8 cellular contexts compared by ENCODE assay signal in genomic region chr12:51025748-51026654, GRCh38. TPM values are rescaled to one million over a fixed set of nuclear protein-coding genes. Genes with fewer than 3 reads are reported as not detected.
DNase-seq lines count a peak whose midpoint lies in the region; ATAC-seq and TF ChIP-seq lines count a peak whose summit lies in the region.

Gene SLC11A2, minus strand, starts transcription at chr12:51026384. Its CDS starts 15,656 bp downstream, at chr12:51010728.

- H3K14ac ChIP-seq in IMR-90 (replicated peaks; ENCODE audit: low read depth, low read length), result peak within 1 kb of the TSS; percentile 88

- H2AK5ac ChIP-seq in IMR-90 (ENCODE audit: low read depth, low read length), result peak within 1 kb of the TSS; percentile 68

- WGBS in IMR-90 (ENCODE audit: extremely low coverage in 2 of 2, insufficient read length in 1 of 2), 2 experiments, result 0% methylated on average over 51 of the region's 79 CpGs; no CpG with 5 or more reads in 1 of the 2 experiments

- peak within 1 kb of the TSS; percentile 95 for H3K4ac ChIP-seq in IMR-90 (ENCODE audit: low read depth, low read length)

- peak within 1 kb of the TSS; percentile 86 for H2BK5ac ChIP-seq in IMR-90 (ENCODE audit: low read depth, low read length, poor library complexity, severe bottlenecking)

- H4K5ac ChIP-seq in IMR-90 (ENCODE audit: low read depth, low read length), result peak within 1 kb of the TSS; percentile 95

- H3K4me3 ChIP-seq in IMR-90 (ENCODE audit: insufficient read depth, low read depth, low read length) (peak within 1 kb of the TSS; percentile 76), OCI-LY7 (ENCODE audit: low read depth, low read length, poor library complexity, severe bottlenecking) (peak within 1 kb of the TSS; percentile 90)

- peak within 1 kb of the TSS; percentile 85 for H2AK9ac ChIP-seq in IMR-90 (replicated peaks; ENCODE audit: low read depth, low read length, poor library complexity)

- H4K8ac ChIP-seq in IMR-90 (ENCODE audit: low read depth in 2 of 2, low read length in 2 of 2), result peak within 1 kb of the TSS; percentile 79 to 99

- 0 out of 2 replicates have a peak, but pooled peaks have one; percentile 1 for TF ChIP-seq RAD21 in IMR-90 (IDR thresholded peaks at IDR 0.05; ENCODE audit: low read length)

- CTCF ChIA-PET in IMR-90 (lab: Yijun Ruan, JAX), result interaction anchor here (0.6 to 1.5 kb wide), 2 partner anchors 17 to 265 kb away, joined by 3 to 4 read pairs; no protein-coding TSS in a partner anchor
- CTCF ChIA-PET in OCI-LY7 (lab: Charles Lee; ENCODE audit: unreplicated experiment), result interaction anchor here (1.4 kb wide), 1 partner anchor 192 kb away, joined by 4 read pairs; the partner anchor contains the start of gene POU6F1

- ATAC-seq in GM21528 (IDR thresholded peaks at IDR 0.05; ENCODE audit: low FRiP score, unreplicated experiment), result peak; percentile 91
- peak; percentile 93 for ATAC-seq in IMR-90 (ENCODE audit: low read depth)

- peak within 1 kb of the TSS; percentile 72 for H4K91ac ChIP-seq in IMR-90 (ENCODE audit: insufficient read depth, low read depth, low read length)

- H2BK20ac ChIP-seq in IMR-90 (ENCODE audit: low read depth, low read length), result peak within 1 kb of the TSS; percentile 75

- POLR2A ChIA-PET in IMR-90 (lab: Charles Lee; ENCODE audit: unreplicated experiment), result interaction anchor here (0.6 kb wide), 2 partner anchors 445 to 1449 kb away, joined by 4 to 5 read pairs; no protein-coding TSS in a partner anchor
- POLR2A ChIA-PET in OCI-LY7 (lab: Charles Lee), result interaction anchor here (0.6 to 1.8 kb wide), 13 partner anchors 9 to 261 kb away, joined by 3 to 8 read pairs (median 3); no protein-coding TSS in a partner anchor

- TF ChIP-seq CTCF in IMR-90 (conservative IDR thresholded peaks at IDR 0.05; ENCODE audit: low read depth, low read length), result 0 out of 2 replicates have a peak, but pooled peaks have one; percentile 6
- TF ChIP-seq CTCF in OCI-LY7 (conservative IDR thresholded peaks at IDR 0.05; ENCODE audit: low read length), result no peak

- dilution Hi-C loops in IMR-90 (cut with HindIII; ENCODE audit: low sequenced_read_pairs, unreplicated experiment), result no loop called here

- peak within 1 kb of the TSS; percentile 99 for H2AFZ ChIP-seq in IMR-90 (replicated peaks; ENCODE audit: low read length, poor library complexity)
- H2AFZ ChIP-seq in OCI-LY7 (ENCODE audit: low read length), result peak within 1 kb of the TSS; percentile 79

- H3K56ac ChIP-seq in IMR-90 (ENCODE audit: extremely low read depth, insufficient read depth, low read length), result peak within 1 kb of the TSS; percentile 46

- peak within 1 kb of the TSS; percentile 84 for H2BK120ac ChIP-seq in IMR-90 (ENCODE audit: low read depth, low read length)

- peak within 1 kb of the TSS; percentile 85 for H3K23ac ChIP-seq in IMR-90 (ENCODE audit: low read depth, low read length)

- peak within 1 kb of the TSS; percentile 95 for H3K27ac ChIP-seq in IMR-90 (ENCODE audit: insufficient read depth, low read length)
- H3K27ac ChIP-seq in OCI-LY7 (ENCODE audit: low read depth, low read length, poor library complexity, severe bottlenecking), result peak within 1 kb of the TSS; percentile 33

- intact Hi-C loops in IMR-90 (cut with micrococcal nuclease), result loop anchor here (10.0 kb wide), 1 partner anchor 261 kb away; the partner anchor contains the start of gene ATF1
- intact Hi-C loops in OCI-LY7 (cut with micrococcal nuclease; ENCODE audit: unreplicated experiment), result loop anchor here (2.0 to 5.0 kb wide), 3 partner anchors 101 to 261 kb away; partner anchors contain the start of genes ATF1 and DAZAP2

- H3K79me1 ChIP-seq in IMR-90 (ENCODE audit: low read depth in 1 of 2, low read length in 2 of 2), result peaks cover 18 to 40% of the 10 kb centered on the region in 2 experiments

- peak within 1 kb of the TSS; percentile 92 for H3K18ac ChIP-seq in IMR-90 (ENCODE audit: low read depth, low read length)

- H2BK15ac ChIP-seq in IMR-90 (ENCODE audit: low read depth, low read length), result peak within 1 kb of the TSS; percentile 66; the same call in 1 of the 3 replicates

- H4K20me1 ChIP-seq in IMR-90 (ENCODE audit: insufficient read depth, low read length) (peaks cover 7% of the 10 kb centered on the region; the same call in 1 of the 2 replicates), OCI-LY7 (ENCODE audit: insufficient read depth, low read length) (0 out of 2 replicates have a peak, but pooled peaks cover 10% of the 10 kb centered on the region)

- 0 out of 2 replicates have a peak, but pooled peaks cover 2% of the 10 kb centered on the region for H3K9me1 ChIP-seq in IMR-90 (ENCODE audit: insufficient read depth, low read length)

- no peaks in the 10 kb centered on the region for H3K9me3 ChIP-seq in IMR-90 (ENCODE audit: control insufficient read depth, insufficient read depth, low read length)
- H3K9me3 ChIP-seq in OCI-LY7 (ENCODE audit: low read length), result no peaks in the 10 kb centered on the region

- H3K36me3 ChIP-seq in IMR-90 (ENCODE audit: control insufficient read depth, insufficient read depth, low read length), result no peaks in the 10 kb centered on the region
- peaks cover 4% of the 10 kb centered on the region; the same call in 1 of the 2 replicates for H3K36me3 ChIP-seq in OCI-LY7 (ENCODE audit: insufficient read depth, low read length)

- in situ Hi-C loops in IMR-90 (cut with MboI; ENCODE audit: low sequenced_read_pairs), result no loop called here

- peak within 1 kb of the TSS; percentile 86 for H3K9ac ChIP-seq in IMR-90 (ENCODE audit: low read depth, low read length)

- H3K4me1 ChIP-seq in IMR-90 (ENCODE audit: control insufficient read depth, insufficient read depth, low read length) (peaks cover 6% of the 10 kb centered on the region), OCI-LY7 (ENCODE audit: insufficient read depth, low read length, poor library complexity, severe bottlenecking) (peaks cover 40% of the 10 kb centered on the region)

- no peaks in the 10 kb centered on the region for H3K27me3 ChIP-seq in IMR-90 (ENCODE audit: control insufficient read depth, insufficient read depth, low read length)

- peaks cover 48% of the 10 kb centered on the region for H3K79me2 ChIP-seq in OCI-LY7 (ENCODE audit: insufficient read depth, low read depth, low read length)

- 0 out of 2 replicates have a peak, but pooled peaks have one; percentile 46 for TF ChIP-seq POLR2A in IMR-90 (IDR thresholded peaks at IDR 0.05; ENCODE audit: low read depth, low read length)

- no TSS peak for BruUV-seq in IMR-90 (replicated peaks; lab: Mats Ljungman, UMichigan)
- BruUV-seq in OCI-LY7 (replicated peaks; lab: Mats Ljungman, UMichigan), result no TSS peak

- DNase-seq in DMS 273 (lab: John Stamatoyannopoulos, UW; ENCODE audit: unreplicated experiment), result peak; percentile 97
- peak; percentile 90 for DNase-seq in IMR-90
- DNase-seq in OCI-LY7 (ENCODE audit: low spot score), result peak; percentile 94
- DNase-seq in activated T-cell treated with anti-CD3 and anti-CD28 coated beads for 1 hour (ENCODE audit: low read depth), result peak; percentile 82
- DNase-seq in epidermal melanocyte (ENCODE audit: insufficient read length, low spot score), result peak; percentile 85
- peak; percentile 95 for DNase-seq in middle frontal gyrus (ENCODE audit: extremely low spot score, low spot score)
- peak; percentile 81 for DNase-seq in stimulated activated CD8-positive, alpha-beta memory T cell treated with anti-CD3 and anti-CD28 coated beads, Interleukin-2, amount 100 ng/mL, for 1 hour (ENCODE audit: low read depth in 2 of 2)

- H3K4me2 ChIP-seq in IMR-90 (ENCODE audit: low read depth, low read length) (peak within 1 kb of the TSS; percentile 100), OCI-LY7 (ENCODE audit: low read length) (peak within 1 kb of the TSS; percentile 94)

- H3K9me2 ChIP-seq in OCI-LY7 (ENCODE audit: insufficient read depth, low read length), result no peaks in the 10 kb centered on the region

TF ChIP-seq in IMR-90, 13 proteins besides CTCF, POLR2A, EP300 and RAD21 (continues in another document):
- TF ChIP-seq RCOR1 (IDR thresholded peaks at IDR 0.05; ENCODE audit: insufficient replicate concordance, low read length), result no peak
- no peak for TF ChIP-seq RFX5 (IDR thresholded peaks at IDR 0.05; ENCODE audit: low read depth, low read length)
- TF ChIP-seq, protein P1, sequence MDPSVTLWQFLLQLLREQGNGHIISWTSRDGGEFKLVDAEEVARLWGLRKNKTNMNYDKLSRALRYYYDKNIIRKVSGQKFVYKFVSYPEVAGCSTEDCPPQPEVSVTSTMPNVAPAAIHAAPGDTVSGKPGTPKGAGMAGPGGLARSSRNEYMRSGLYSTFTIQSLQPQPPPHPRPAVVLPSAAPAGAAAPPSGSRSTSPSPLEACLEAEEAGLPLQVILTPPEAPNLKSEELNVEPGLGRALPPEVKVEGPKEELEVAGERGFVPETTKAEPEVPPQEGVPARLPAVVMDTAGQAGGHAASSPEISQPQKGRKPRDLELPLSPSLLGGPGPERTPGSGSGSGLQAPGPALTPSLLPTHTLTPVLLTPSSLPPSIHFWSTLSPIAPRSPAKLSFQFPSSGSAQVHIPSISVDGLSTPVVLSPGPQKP (IDR thresholded peaks at IDR 0.05; ENCODE audit: borderline replicate concordance, low read depth, low read length), result no peak
- TF ChIP-seq FOS (IDR thresholded peaks at IDR 0.05; ENCODE audit: low read depth, low read length), result peak; percentile 39; the same call in 1 of the 2 replicates
- peak; percentile 82; the same call in 1 of the 2 replicates for TF ChIP-seq MXI1 (IDR thresholded peaks at IDR 0.05; ENCODE audit: borderline replicate concordance, low read depth, low read length)
- peak; percentile 55 for TF ChIP-seq BHLHE40 (IDR thresholded peaks at IDR 0.05; ENCODE audit: low read depth, low read length)
- no peak; the same call in 1 of the 2 replicates for TF ChIP-seq CHD1 (IDR thresholded peaks at IDR 0.05; ENCODE audit: low read depth, low read length)
- peak; percentile 58 for TF ChIP-seq USF2 (IDR thresholded peaks at IDR 0.05; ENCODE audit: low read depth, low read length)
- no peak for TF ChIP-seq NFE2L2 (IDR thresholded peaks at IDR 0.05; ENCODE audit: low read depth, low read length)
- TF ChIP-seq CEBPB (IDR thresholded peaks at IDR 0.05; ENCODE audit: low read depth, low read length), result no peak
- TF ChIP-seq SMC3 (IDR thresholded peaks at IDR 0.05; ENCODE audit: low read depth, low read length), result no peak
- peak; percentile 44; the same call in 1 of the 2 replicates for TF ChIP-seq MAZ (IDR thresholded peaks at IDR 0.05; ENCODE audit: borderline replicate concordance, low read depth, low read length)

RNA-seq across cellular contexts. Expression of gene SLC11A2, which starts in this region (rescaled TPM):
- total RNA-seq in IMR-90 (2012; rRNA removed) (45.3 and 48.3 TPM in 2 replicates), OCI-LY7 (2022) (43.4 and 43.6 TPM in 2 replicates)
- polyA plus RNA-seq in IMR-90 (2012; rRNA removed), result 21.9 and 28.0 TPM in 2 replicates
- polyA plus RNA-seq in IMR-90 (2012; cell fraction: cytosol; rRNA removed), result 11.6 and 19.2 TPM in 2 replicates
- polyA plus RNA-seq in IMR-90 (2012; cell fraction: nucleus; rRNA removed; ENCODE audit: low replicate concordance), result 20.3 and 77.4 TPM in 2 replicates
- 28.2 and 35.0 TPM in 2 replicates for total RNA-seq in OCI-LY7 (2014; rRNA removed; shearing (Covaris generic))

Comparison
In these comparisons a context has a peak if more than half of its experiments do, and no peak if none do; other contexts are left out.
1. Peak in every context shown above with its lines: DNase-seq, ATAC-seq, H3K4me3 ChIP-seq and H3K27ac ChIP-seq.